Comparison of ENCODE assay signal across 1 cellular context in genomic region chr12:121738340-121738858, GRCh38.
TF ChIP-seq lines count a peak whose summit lies in the region.

No MANE protein-coding gene starts in this region.

TF ChIP-seq in K562, 482 proteins besides CTCF, POLR2A, EP300 and RAD21 (continues in another document):
- no peak for TF ChIP-seq ZNF830 (CRISPR knock-in tag; IDR thresholded peaks at IDR 0.05)
- no peak for TF ChIP-seq USF2 (CRISPR knock-in tag; IDR thresholded peaks at IDR 0.05)
- TF ChIP-seq ZNF263 (CRISPR knock-in tag; IDR thresholded peaks at IDR 0.05; ENCODE audit: borderline replicate concordance) = peak; percentile 81
- no peak for TF ChIP-seq FOXP4 (CRISPR knock-in tag; IDR thresholded peaks at IDR 0.05; ENCODE audit: borderline replicate concordance)
- no peak for TF ChIP-seq DDX20 (tag; IDR thresholded peaks at IDR 0.05; ENCODE audit: low read depth)
- no peak for TF ChIP-seq FOXA1 (IDR thresholded peaks at IDR 0.05; ENCODE audit: borderline replicate concordance)
- TF ChIP-seq RNF219 (CRISPR knock-in tag; IDR thresholded peaks at IDR 0.05) = no peak
- no peak for TF ChIP-seq THAP12 (CRISPR knock-in tag; IDR thresholded peaks at IDR 0.05)
- TF ChIP-seq FOXO4 (CRISPR knock-in tag; IDR thresholded peaks at IDR 0.05) = no peak
- 0 out of 2 replicates have a peak, but pooled peaks have one; percentile 6 for TF ChIP-seq ZNF511 (CRISPR knock-in tag; IDR thresholded peaks at IDR 0.05)
- TF ChIP-seq KLF10 (CRISPR knock-in tag; IDR thresholded peaks at IDR 0.05) = no peak
- TF ChIP-seq AFF1 (IDR thresholded peaks at IDR 0.05; ENCODE audit: low read depth in 1 of 2, partially characterized antibody in 2 of 2) = peak in 1 of 2 experiments; percentile 75
- TF ChIP-seq PPARD (CRISPR knock-in tag; IDR thresholded peaks at IDR 0.05) = no peak
- no peak for TF ChIP-seq CBX1 (IDR thresholded peaks at IDR 0.05; ENCODE audit: low read depth)
- TF ChIP-seq MYC (IDR thresholded peaks at IDR 0.05; ENCODE audit: low read depth, low read length) = peak; percentile 85
- TF ChIP-seq MYC (CRISPR knock-in tag; IDR thresholded peaks at IDR 0.05; ENCODE audit: borderline replicate concordance, low read depth) = 0 out of 2 replicates have a peak, but pooled peaks have one; percentile 53
- TF ChIP-seq BMI1 (IDR thresholded peaks at IDR 0.05; ENCODE audit: low read length) = no peak
- no peak for TF ChIP-seq CHD1 (IDR thresholded peaks at IDR 0.05; ENCODE audit: low read length)
- TF ChIP-seq ZNF395 (CRISPR knock-in tag; IDR thresholded peaks at IDR 0.05) = peak; percentile 85
- TF ChIP-seq ZNF551 (CRISPR knock-in tag; IDR thresholded peaks at IDR 0.05) = no peak
- no peak for TF ChIP-seq SRF (CRISPR knock-in tag; IDR thresholded peaks at IDR 0.05)
- no peak for TF ChIP-seq TEAD2 (tag; IDR thresholded peaks at IDR 0.05)
- TF ChIP-seq MEIS2 (IDR thresholded peaks at IDR 0.05; ENCODE audit: partially characterized antibody) = peak; percentile 53
- TF ChIP-seq ZFP30 (CRISPR knock-in tag; IDR thresholded peaks at IDR 0.05; ENCODE audit: borderline replicate concordance) = no peak
- TF ChIP-seq NBN (IDR thresholded peaks at IDR 0.05; ENCODE audit: low read depth) = peak; percentile 79; the same call in 1 of the 2 replicates
- TF ChIP-seq ZFP36 (IDR thresholded peaks at IDR 0.05; ENCODE audit: low read depth, low read length, partially characterized antibody) = no peak
- TF ChIP-seq ZNF740 (CRISPR knock-in tag; IDR thresholded peaks at IDR 0.05) = no peak
- peak in 1 of 2 experiments; percentile 76; a peak in 1 of 4 replicates for TF ChIP-seq ZNF740 (tag; IDR thresholded peaks at IDR 0.05)
- no peak for TF ChIP-seq YBX1 (IDR thresholded peaks at IDR 0.05)
- peak; percentile 79 for TF ChIP-seq EP400 (IDR thresholded peaks at IDR 0.05)
- TF ChIP-seq CREB3 (tag; conservative IDR thresholded peaks at IDR 0.05; ENCODE audit: low read depth) = peak; percentile 72
- peak; percentile 94 for TF ChIP-seq ATF7 (IDR thresholded peaks at IDR 0.05)
- no peak for TF ChIP-seq C11orf30 (IDR thresholded peaks at IDR 0.05; ENCODE audit: low read depth)
- TF ChIP-seq KDM4B (IDR thresholded peaks at IDR 0.05; ENCODE audit: borderline replicate concordance in 2 of 2, low read depth in 1 of 2) = 0 out of 4 replicates have a peak, but pooled peaks of 1 of the 2 experiments have one; percentile 12
- no peak for TF ChIP-seq TCFL5 (CRISPR knock-in tag; conservative IDR thresholded peaks at IDR 0.05)
